21 cellular contexts compared by ENCODE assay signal in the genomic region with DNA sequence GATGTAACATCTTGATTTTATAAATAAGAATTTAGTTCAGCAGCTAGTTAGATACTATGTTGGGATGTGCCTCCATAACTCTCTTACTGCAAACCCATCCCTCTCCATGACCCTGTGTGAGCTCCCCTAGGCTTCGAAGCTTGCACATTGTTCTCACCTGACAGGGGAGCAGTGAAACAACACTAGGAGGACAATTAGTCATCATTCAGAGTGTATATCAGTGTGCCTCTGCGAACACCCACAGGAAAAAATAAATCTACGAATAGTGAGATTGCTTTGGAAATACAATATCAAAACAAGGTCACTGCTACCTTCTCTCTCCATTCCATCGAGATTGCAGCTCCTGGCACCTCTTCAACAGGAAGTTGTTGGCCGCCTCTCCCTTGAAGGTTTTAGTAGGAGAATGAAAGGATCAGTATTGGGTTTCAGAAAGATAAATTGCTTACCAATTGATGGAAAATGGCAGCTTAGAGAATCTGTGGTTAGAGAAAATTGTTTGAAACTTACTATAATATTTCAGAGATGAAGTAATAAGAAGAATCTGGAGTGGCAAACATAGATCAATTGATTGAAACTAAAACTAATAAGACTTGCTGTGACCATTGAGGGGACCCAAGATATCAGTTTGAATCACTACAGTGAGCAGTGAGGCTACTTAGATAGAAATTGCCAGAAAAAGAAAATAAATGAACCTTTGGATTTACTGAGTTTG.
DNase-seq lines count a peak whose midpoint lies in the region; ATAC-seq and TF ChIP-seq lines count a peak whose summit lies in the region.
"Had no signal": no experiment of that assay in that cellular context is flagged by ENCODE, and none has a peak within 500 bp of the region (broad histone marks: within the 10 kb centered on the region; RNA-seq: fewer than 3 reads in every experiment).

No MANE protein-coding gene starts in this region.

- peaks cover 3% of the 10 kb centered on the region for H3K9me3 Mint-ChIP-seq in Calu3 (ENCODE audit: low read depth, unreplicated experiment)
- peaks cover 8% of the 10 kb centered on the region for H3K9me3 Mint-ChIP-seq in MCF 10A (ENCODE audit: unreplicated experiment)

- DNase-seq in Calu3 (peak; percentile 41), substantia nigra (lab: John Stamatoyannopoulos, UW) (no peak), tibial nerve (ENCODE audit: low spot score in 2 of 2) (no peak), MCF 10A (ENCODE audit: unreplicated experiment) (no peak), vagina (ENCODE audit: extremely low spot score in 2 of 2) (no peak)
- DNase-seq: activated CD4-positive, alpha-beta memory T cell treated with anti-CD3 and anti-CD28 coated beads, Interleukin-2, amount 10 ng/mL, durations not matched to agents 7 days and 5 days; activated naive CD4-positive, alpha-beta T cell treated with anti-CD3 and anti-CD28 coated beads, Interleukin-2, amount 50 U/mL, for 16 hours; activated T-cell treated with anti-CD3 and anti-CD28 coated beads, Interleukin-2, amount 50 U/mL, for 1 hour; cerebellar nuclear complex; DMS 273 treated with DMSO at 0.1 percent for 48 hours; esophagus squamous epithelium; GOT3; kidney glomerular epithelial cell; mammary epithelial cell; right cardiac atrium had no signal

- H3K36me3 ChIP-seq in tibial nerve: no peaks in the 10 kb centered on the region
- no peaks in the 10 kb centered on the region for H3K36me3 ChIP-seq in vagina
- H3K36me3 ChIP-seq: esophagus squamous epithelium, suprapubic skin had no signal

- 70 to 73% methylated on average over 5 of the region's 5 CpGs for WGBS in tibial nerve, 2 donors

- intact Hi-C loops in Calu3 (cut with micrococcal nuclease; ENCODE audit: unreplicated experiment): loop anchor here (5.0 kb wide), 1 partner anchor 53 kb away; no protein-coding TSS in a partner anchor
- intact Hi-C loops in MCF 10A (cut with micrococcal nuclease): no loop called here
- intact Hi-C loops in vagina (cut with DNase I): no loop called here

- H3K4me1 ChIP-seq in tibial nerve (no peaks in the 10 kb centered on the region), vagina (no peaks in the 10 kb centered on the region)
- H3K4me1 ChIP-seq: suprapubic skin had no signal

- H3K27ac ChIP-seq in substantia nigra (ENCODE audit: low read depth, low read length, poor library complexity, severe bottlenecking) (no peak overlapping the region), tibial nerve (no peak overlapping the region), vagina (no peak overlapping the region)
- H3K27ac ChIP-seq: C4-2B, esophagus squamous epithelium, KMS-11, suprapubic skin had no signal

- CTCF ChIA-PET in Calu3 (lab: Charles Lee) (interaction anchor here (1.0 kb wide), 1 partner anchor 55 kb away, joined by 3 read pairs; no protein-coding TSS in a partner anchor), MCF 10A (lab: Yijun Ruan, JAX) (interaction anchor here (0.6 kb wide), 1 partner anchor 30 kb away, joined by 5 read pairs; no protein-coding TSS in a partner anchor)

- no peak for TF ChIP-seq EP300 in tibial nerve (IDR thresholded peaks at IDR 0.05)

- H3K27me3 ChIP-seq in tibial nerve: no peaks in the 10 kb centered on the region
- H3K27me3 ChIP-seq in vagina: no peaks in the 10 kb centered on the region
- H3K27me3 ChIP-seq: suprapubic skin had no signal

- TF ChIP-seq CTCF in Calu3 (IDR thresholded peaks at IDR 0.05; ENCODE audit: unreplicated experiment) (no peak), tibial nerve (IDR thresholded peaks at IDR 0.05) (no peak), MCF 10A (IDR thresholded peaks at IDR 0.05; ENCODE audit: unreplicated experiment) (no peak), vagina (IDR thresholded peaks at IDR 0.05) (no peak)

- H3K4me3 Mint-ChIP-seq in Calu3 (ENCODE audit: low read depth, unreplicated experiment) (no peak overlapping the region), MCF 10A (ENCODE audit: unreplicated experiment) (no peak overlapping the region)
- H3K4me3 Mint-ChIP-seq: activated CD4-positive, alpha-beta memory T cell treated with anti-CD3 and anti-CD28 coated beads, Interleukin-2, amount 10 ng/mL, durations not matched to agents 7 days and 5 days had no signal

- no peak for TF ChIP-seq POLR2A in tibial nerve (IDR thresholded peaks at IDR 0.05)
- TF ChIP-seq POLR2A in vagina (IDR thresholded peaks at IDR 0.05): no peak

- POLR2A ChIA-PET in MCF 10A (lab: Yijun Ruan, JAX): no interaction called here

- H3K36me3 Mint-ChIP-seq in Calu3 (ENCODE audit: insufficient read depth, unreplicated experiment) (peaks cover 4% of the 10 kb centered on the region), MCF 10A (ENCODE audit: insufficient read depth, unreplicated experiment) (no peaks in the 10 kb centered on the region)

- H3K27me3 Mint-ChIP-seq in Calu3 (ENCODE audit: unreplicated experiment) (no peaks in the 10 kb centered on the region), MCF 10A (ENCODE audit: insufficient read depth, unreplicated experiment) (peaks cover 12% of the 10 kb centered on the region)
- H3K27me3 Mint-ChIP-seq: activated CD4-positive, alpha-beta memory T cell treated with anti-CD3 and anti-CD28 coated beads, Interleukin-2, amount 10 ng/mL, durations not matched to agents 7 days and 5 days had no signal

- H3K4me1 Mint-ChIP-seq in Calu3 (ENCODE audit: low read depth, unreplicated experiment): peaks cover 24% of the 10 kb centered on the region
- no peaks in the 10 kb centered on the region for H3K4me1 Mint-ChIP-seq in MCF 10A (ENCODE audit: insufficient read depth, unreplicated experiment)
- H3K4me1 Mint-ChIP-seq: activated CD4-positive, alpha-beta memory T cell treated with anti-CD3 and anti-CD28 coated beads, Interleukin-2, amount 10 ng/mL, durations not matched to agents 7 days and 5 days had no signal

- H3K27ac Mint-ChIP-seq in Calu3 (ENCODE audit: unreplicated experiment) (no peak overlapping the region), MCF 10A (ENCODE audit: low read depth, unreplicated experiment) (no peak overlapping the region)
- H3K27ac Mint-ChIP-seq: activated CD4-positive, alpha-beta memory T cell treated with anti-CD3 and anti-CD28 coated beads, Interleukin-2, amount 10 ng/mL, durations not matched to agents 7 days and 5 days had no signal

- H3K9me3 ChIP-seq in tibial nerve (no peaks in the 10 kb centered on the region), vagina (no peaks in the 10 kb centered on the region)
- H3K9me3 ChIP-seq: esophagus squamous epithelium, suprapubic skin had no signal

- peak; percentile 76 for ATAC-seq in GM18870 (IDR thresholded peaks at IDR 0.05; ENCODE audit: unreplicated experiment)
- ATAC-seq in GM21619 (IDR thresholded peaks at IDR 0.05; ENCODE audit: unreplicated experiment): peak; percentile 62
- ATAC-seq in HG03432 (IDR thresholded peaks at IDR 0.05; ENCODE audit: unreplicated experiment): peak; percentile 62
- ATAC-seq: right cardiac atrium had no signal

- BruUV-seq in Calu3 (replicated peaks; lab: Mats Ljungman, UMichigan) (no TSS peak), MCF 10A (replicated peaks; lab: Mats Ljungman, UMichigan) (no TSS peak)

- no peak overlapping the region for H3K4me3 ChIP-seq in tibial nerve
- H3K4me3 ChIP-seq in vagina: no peak overlapping the region
- H3K4me3 ChIP-seq: esophagus squamous epithelium, suprapubic skin had no signal
